ENCODE assay signal across 14 cellular contexts in the genomic region with DNA sequence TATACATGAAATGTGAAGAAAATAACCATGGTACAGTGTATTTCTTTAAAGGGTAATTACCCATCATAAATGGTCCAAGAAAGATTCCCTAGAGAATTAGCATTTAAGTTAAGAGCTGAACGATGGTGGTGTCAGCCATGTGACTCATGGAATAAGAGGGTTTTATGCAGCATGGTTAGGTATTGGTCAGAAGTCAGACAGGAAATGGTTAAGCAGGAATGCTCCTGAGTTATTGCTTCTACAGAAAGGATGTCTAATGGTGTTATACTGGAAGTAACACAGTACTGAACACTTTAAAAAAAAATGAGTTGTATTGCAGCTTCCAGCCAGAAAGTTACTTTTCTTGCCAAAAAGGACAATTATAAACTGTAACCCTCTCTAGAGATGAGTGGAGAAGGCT.
A peak's percentile ranks its signal among the peaks of the same experiment; 100 is the strongest.
DNase-seq lines count a peak whose midpoint lies in the region; ATAC-seq and TF ChIP-seq lines count a peak whose summit lies in the region.
"Had no signal": no experiment of that assay in that cellular context is flagged by ENCODE, and none has a peak within 500 bp of the region (broad histone marks: within the 10 kb centered on the region; RNA-seq: fewer than 3 reads in every experiment).

No MANE protein-coding gene starts in this region.

- H3K4me3 ChIP-seq in epithelial cell of proximal tubule (ENCODE audit: low read depth, low read length) (no peak overlapping the region), retinal pigment epithelial cell (ENCODE audit: low read length) (no peak overlapping the region), body of pancreas (no peak overlapping the region)
- H3K4me3 ChIP-seq: lung, sigmoid colon, vagina had no signal

- DNase-seq in GM04503 (ENCODE audit: low read depth) (peak; percentile 27), RKO (ENCODE audit: low spot score) (peak; percentile 72), epithelial cell of proximal tubule (ENCODE audit: low read depth) (peak; percentile 16), retinal pigment epithelial cell (ENCODE audit: low read depth) (peak; percentile 16), body of pancreas (no peak)
- DNase-seq in activated effector memory CD4-positive, alpha-beta T cell treated with Interleukin-2 at 50 U/mL for 16 hours, result no peak
- DNase-seq: central memory CD4-positive, alpha-beta T cell; COR-L47; sigmoid colon; stimulated activated naive CD4-positive, alpha-beta T cell treated with Interleukin-2 at 50 U/mL for 16 hours; WERI-Rb-1 had no signal

- no peak for TF ChIP-seq POLR2A in body of pancreas (IDR thresholded peaks at IDR 0.05)

- H3K27me3 ChIP-seq in body of pancreas, result no peaks in the 10 kb centered on the region
- H3K27me3 ChIP-seq: sigmoid colon, vagina had no signal

- no peaks in the 10 kb centered on the region for H3K4me1 ChIP-seq in body of pancreas
- H3K4me1 ChIP-seq: sigmoid colon, vagina had no signal

- no peak overlapping the region for H3K27ac ChIP-seq in body of pancreas
- H3K27ac ChIP-seq: sigmoid colon, vagina, WERI-Rb-1 had no signal

- 68 to 79% methylated on average over 1 of the region's 1 CpG for WGBS in body of pancreas, 2 donors

- no peaks in the 10 kb centered on the region for H3K36me3 ChIP-seq in body of pancreas (replicated peaks in 1 of 2; ENCODE audit: insufficient read depth in 1 of 2, low read depth in 2 of 2)
- H3K36me3 ChIP-seq: sigmoid colon, vagina, WERI-Rb-1 had no signal

- ATAC-seq in HG03196 (IDR thresholded peaks at IDR 0.05; ENCODE audit: unreplicated experiment), result no peak
- ATAC-seq in body of pancreas, result no peak

- TF ChIP-seq CTCF in epithelial cell of proximal tubule (conservative IDR thresholded peaks at IDR 0.05; ENCODE audit: low read depth, low read length) (no peak), retinal pigment epithelial cell (conservative IDR thresholded peaks at IDR 0.05; ENCODE audit: low read depth, low read length) (no peak), body of pancreas (IDR thresholded peaks at IDR 0.05) (no peak)

- intact Hi-C loops in body of pancreas (cut with DNase I), result no loop called here

- H3K9me3 ChIP-seq in body of pancreas, result no peaks in the 10 kb centered on the region
- H3K9me3 ChIP-seq: sigmoid colon, vagina had no signal

Comparison
In these comparisons a context has a peak if more than half of its experiments do, and no peak if none do; other contexts are left out.
1. DNase-seq: peak in GM04503 (single experiment), RKO (single experiment), epithelial cell of proximal tubule (single experiment) and retinal pigment epithelial cell (single experiment); none in body of pancreas (0 of 4) and activated effector memory CD4-positive, alpha-beta T cell treated with Interleukin-2 at 50 U/mL for 16 hours (single experiment).